10 cellular contexts compared by ENCODE assay signal in the genomic region with DNA sequence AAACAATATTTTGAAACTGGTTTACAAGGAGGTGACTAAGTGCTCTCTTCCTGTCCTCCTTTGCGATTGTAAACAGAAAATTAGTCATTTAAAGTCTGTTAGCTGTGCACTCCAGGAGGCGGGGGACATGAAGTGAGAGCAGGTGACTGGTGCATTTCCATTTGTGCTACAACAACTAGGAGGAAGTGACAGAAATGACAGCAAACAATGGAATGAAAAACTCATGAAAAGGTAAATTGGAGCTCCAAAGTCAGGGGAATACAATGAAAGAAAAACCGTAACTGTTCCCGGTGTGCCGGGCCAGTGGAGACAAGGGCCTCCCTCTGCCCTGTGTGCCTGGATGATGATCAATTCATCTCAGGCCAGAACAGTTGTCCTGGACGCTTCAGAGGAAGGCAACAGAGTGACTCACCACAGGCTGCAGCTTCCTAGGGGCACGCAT.
DNase-seq lines count a peak whose midpoint lies in the region; ATAC-seq and TF ChIP-seq lines count a peak whose summit lies in the region.
"Had no signal": no experiment of that assay in that cellular context is flagged by ENCODE, and none has a peak within 500 bp of the region (broad histone marks: within the 10 kb centered on the region; RNA-seq: fewer than 3 reads in every experiment).

No MANE protein-coding gene starts in this region.

- H3K9me3 Mint-ChIP-seq in T-helper 2 cell treated with Interferon-gamma antibody and Interleukin-4, amounts not matched to agents 5 μg/mL and 100 μg/mL, for 36 hours = no peaks in the 10 kb centered on the region

- no peak overlapping the region for H3K4me3 Mint-ChIP-seq in T-helper 2 cell treated with Interferon-gamma antibody and Interleukin-4, amounts not matched to agents 5 μg/mL and 100 μg/mL, for 36 hours

- H3K27me3 Mint-ChIP-seq in T-helper 2 cell treated with Interferon-gamma antibody and Interleukin-4, amounts not matched to agents 5 μg/mL and 100 μg/mL, for 36 hours (ENCODE audit: low read depth) = peaks cover 3% of the 10 kb centered on the region

- H3K4me1 Mint-ChIP-seq in T-helper 2 cell treated with Interferon-gamma antibody and Interleukin-4, amounts not matched to agents 5 μg/mL and 100 μg/mL, for 36 hours (ENCODE audit: low read depth) = peaks cover 12% of the 10 kb centered on the region

- H3K27ac ChIP-seq in coronary artery = no peak overlapping the region
- H3K27ac ChIP-seq: uterus had no signal

- no peak for ATAC-seq in GM21528 (IDR thresholded peaks at IDR 0.05; ENCODE audit: low FRiP score, unreplicated experiment)

- DNase-seq in Daoy (ENCODE audit: low read depth) (peak; percentile 57), NCI-H1417 (lab: John Stamatoyannopoulos, UW) (peak; percentile 50 to 98 (median 94)), lung microvascular endothelial cell (ENCODE audit: low read depth in 2 of 2) (peak; percentile 57 to 71), NCI-H2171 treated with DMSO at 0.1 percent for 48 hours (lab: John Stamatoyannopoulos, UW) (no peak), coronary artery (ENCODE audit: low spot score) (no peak)
- peak; percentile 49 for DNase-seq in T-helper 2 cell treated with Interferon-gamma antibody and Interleukin-4, amounts not matched to agents 5 μg/mL and 100 μg/mL, for 36 hours (ENCODE audit: low spot score)
- DNase-seq: activated gamma-delta T cell, midbrain, uterus had no signal

- H3K4me3 ChIP-seq in coronary artery = no peak overlapping the region
- H3K4me3 ChIP-seq: uterus had no signal

- no peak for TF ChIP-seq CTCF in coronary artery (IDR thresholded peaks at IDR 0.05)

- H3K36me3 Mint-ChIP-seq in T-helper 2 cell treated with Interferon-gamma antibody and Interleukin-4, amounts not matched to agents 5 μg/mL and 100 μg/mL, for 36 hours (ENCODE audit: low read depth) = no peaks in the 10 kb centered on the region

- peak overlapping the region; percentile 0 for H3K27ac Mint-ChIP-seq in T-helper 2 cell treated with Interferon-gamma antibody and Interleukin-4, amounts not matched to agents 5 μg/mL and 100 μg/mL, for 36 hours

Comparison
In these comparisons a context has a peak if more than half of its experiments do, and no peak if none do; other contexts are left out.
1. DNase-seq: peak in Daoy (single experiment), NCI-H1417 (3 of 3), T-helper 2 cell treated with Interferon-gamma antibody and Interleukin-4, amounts not matched to agents 5 μg/mL and 100 μg/mL, for 36 hours (single experiment) and lung microvascular endothelial cell (2 of 2); none in NCI-H2171 treated with DMSO at 0.1 percent for 48 hours (single experiment) and coronary artery (single experiment).